In genomic region chr18:10003281-10003680, GRCh38 we compare ENCODE assay signal across 9 cellular contexts.
"Had no signal": no experiment of that assay in that cellular context is flagged by ENCODE, and none has a peak within 500 bp of the region (broad histone marks: within the 10 kb centered on the region; RNA-seq: fewer than 3 reads in every experiment).

No MANE protein-coding gene starts in this region.

- H3K4me3 Mint-ChIP-seq: H9 had no signal

- H2AFZ ChIP-seq: GM23248 had no signal

- H3K4me3 ChIP-seq: GM23248 had no signal

- H3K27ac ChIP-seq: GM23248, KMS-11 had no signal

- H3K9ac ChIP-seq: GM23248, KMS-11 had no signal

- FAIRE-seq: H54, HTR-8/SVneo had no signal

- H3K4me1 Mint-ChIP-seq: H9 had no signal

- DNase-seq: GM23248, GOT3, H9, HCEC 1CT, Kasumi-1, KBM-7 had no signal

- H3K4me2 ChIP-seq: KMS-11 had no signal
